ENCODE assay signal across 13 cellular contexts in the genomic region with DNA sequence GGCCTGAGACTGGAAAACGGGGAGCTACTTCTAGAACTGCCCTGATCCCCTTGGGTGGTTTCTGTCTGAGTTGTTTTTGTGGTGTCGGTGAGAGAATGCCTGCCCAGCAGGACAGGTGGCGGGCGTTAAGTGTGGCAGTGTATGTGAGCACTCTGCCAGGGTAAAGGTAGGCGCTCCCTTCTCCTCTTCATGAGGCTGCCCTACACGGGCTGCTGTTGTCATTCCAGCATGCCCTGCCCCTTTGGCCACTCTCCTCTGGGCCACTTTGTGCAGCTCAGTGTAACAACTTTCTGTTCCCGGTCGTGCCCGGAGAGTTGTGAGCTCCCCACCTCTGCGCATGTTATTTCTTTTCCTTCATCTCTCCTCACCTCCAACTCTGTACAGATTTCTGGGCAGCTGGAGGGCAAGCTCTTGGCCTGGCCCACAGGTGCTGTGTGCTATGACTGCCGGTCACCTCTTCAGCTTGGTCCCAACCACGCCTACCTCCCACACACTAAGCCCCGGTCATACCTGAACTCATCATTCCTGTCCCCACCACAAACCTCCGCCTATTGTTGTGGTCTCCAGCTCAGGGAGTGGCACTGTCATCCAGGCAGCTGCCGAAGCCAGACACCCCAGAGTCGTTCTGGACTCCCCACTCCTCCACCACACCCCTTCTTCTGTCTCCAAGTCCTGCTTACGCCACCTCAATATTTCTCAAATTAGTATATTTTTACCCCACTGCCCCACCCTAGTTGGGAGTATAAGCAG.
DNase-seq lines count a peak whose midpoint lies in the region; ATAC-seq, FAIRE-seq and TF ChIP-seq lines count a peak whose summit lies in the region.
"Had no signal": no experiment of that assay in that cellular context is flagged by ENCODE, and none has a peak within 500 bp of the region (broad histone marks: within the 10 kb centered on the region; RNA-seq: fewer than 3 reads in every experiment).

No MANE protein-coding gene starts in this region.

- FAIRE-seq in A549 (lab: Jason Lieb, UNC) = no peak

- TF ChIP-seq RAD21 in A549 (conservative IDR thresholded peaks at IDR 0.05 in 1 of 2, IDR thresholded peaks at IDR 0.05 in 1 of 2) (no peak), HCT116 (IDR thresholded peaks at IDR 0.05; ENCODE audit: low read depth) (no peak)

- ATAC-seq in A549 (no peak), HCT116 (peak; percentile 77), mucosa of descending colon (peak; percentile 15)

- H3K4me2 ChIP-seq in A549 = no peak overlapping the region
- peak overlapping the region; percentile 73 for H3K4me2 ChIP-seq in HCT116 (ENCODE audit: low read length)

- DNase-seq in A549 (ENCODE audit: low read depth in 1 of 2, low spot score in 1 of 2) (no peak), HCT116 (ENCODE audit: low read depth, low spot score) (peak; percentile 71), mucosa of descending colon (no peak), GM13976 (ENCODE audit: low spot score) (no peak), DMS53 (lab: John Stamatoyannopoulos, UW) (no peak), AML-193 (lab: John Stamatoyannopoulos, UW) (no peak)
- DNase-seq in activated naive CD8-positive, alpha-beta T cell treated with anti-CD3 and anti-CD28 coated beads for 36 hours = peak; percentile 21
- DNase-seq in stimulated activated naive CD4-positive, alpha-beta T cell treated with Interleukin-2 at 50 U/mL for 16 hours (lab: John Stamatoyannopoulos, UW) = no peak
- DNase-seq: activated CD4-positive, CD25-positive, alpha-beta regulatory T cell; activated naive CD4-positive, alpha-beta T cell treated with Interleukin-2 at 50 U/mL for 16 hours; NCI-H2171; retina; SJCRH30 had no signal

- no peaks in the 10 kb centered on the region for H4K20me1 ChIP-seq in HCT116 (ENCODE audit: insufficient read depth)

- H3K79me2 ChIP-seq in HCT116 (ENCODE audit: insufficient read depth, low read length) = peaks cover 4% of the 10 kb centered on the region

- H3K9me3 Mint-ChIP-seq in activated naive CD8-positive, alpha-beta T cell treated with anti-CD3 and anti-CD28 coated beads for 36 hours = no peaks in the 10 kb centered on the region

- BruUV-seq in HCT116 (replicated peaks; lab: Mats Ljungman, UMichigan) = no TSS peak

- H3K9me2 ChIP-seq in HCT116 (ENCODE audit: insufficient read depth) = no peaks in the 10 kb centered on the region

- intact Hi-C loops in HCT116 (cut with micrococcal nuclease) = no loop called here
- intact Hi-C loops in mucosa of descending colon (cut with DNase I, micrococcal nuclease) = loop anchor here in 1 of 2 donors (10.0 kb wide), 2 partner anchors 69 to 219 kb away; a partner anchor contains a TSS

- H3K4me1 ChIP-seq in A549 (peaks cover 45% of the 10 kb centered on the region), HCT116 (ENCODE audit: control insufficient read depth in 1 of 2, insufficient read depth in 2 of 2, low read length in 2 of 2) (peaks cover 44 to 62% of the 10 kb centered on the region in 2 experiments), mucosa of descending colon (ENCODE audit: low read depth) (peaks cover 42% of the 10 kb centered on the region)

- TF ChIP-seq CTCF in A549 (IDR thresholded peaks at IDR 0.05) (no peak), HCT116 (IDR thresholded peaks at IDR 0.05 in 2 of 3, conservative IDR thresholded peaks at IDR 0.05 in 1 of 3; ENCODE audit: borderline replicate concordance in 1 of 3, insufficient read depth in 1 of 3, low read depth in 2 of 3, low read length in 2 of 3) (no peak), mucosa of descending colon (IDR thresholded peaks at IDR 0.05) (no peak), GM13976 (IDR thresholded peaks at IDR 0.05; ENCODE audit: borderline replicate concordance, control extremely low read depth, extremely low read depth, insufficient read depth, missing control alignments) (no peak)

- no peaks in the 10 kb centered on the region for H3K36me3 Mint-ChIP-seq in activated naive CD8-positive, alpha-beta T cell treated with anti-CD3 and anti-CD28 coated beads for 36 hours

- TF ChIP-seq POLR2A in A549 (IDR thresholded peaks at IDR 0.05; ENCODE audit: low read length) (no peak), HCT116 (IDR thresholded peaks at IDR 0.05; ENCODE audit: borderline replicate concordance, extremely low read depth, insufficient read depth, insufficient read length) (no peak)

- no peak overlapping the region for H3K27ac Mint-ChIP-seq in activated naive CD8-positive, alpha-beta T cell treated with anti-CD3 and anti-CD28 coated beads for 36 hours

- H3K9ac ChIP-seq in HCT116 (ENCODE audit: low read length) = peak overlapping the region; percentile 28

- in situ Hi-C loops in GM13976 (cut with MboI; ENCODE audit: low sequenced_read_pairs, unreplicated experiment) = no loop called here

- POLR2A ChIA-PET in A549 (lab: Yijun Ruan, JAX) (no interaction called here), HCT116 (lab: Charles Lee) (interaction anchor here (2.0 kb wide), 1 partner anchor 68 kb away, joined by 14 read pairs; a partner anchor contains a TSS)

- no peaks in the 10 kb centered on the region for H3K9me3 ChIP-seq in A549
- no peaks in the 10 kb centered on the region for H3K9me3 ChIP-seq in HCT116 (ENCODE audit: control insufficient read depth in 1 of 2, insufficient read depth in 1 of 2, low read depth in 1 of 2, low read length in 2 of 2)
- H3K9me3 ChIP-seq in mucosa of descending colon = no peaks in the 10 kb centered on the region
- H3K9me3 ChIP-seq: SJCRH30 had no signal

- peaks cover 4% of the 10 kb centered on the region for H3K27me3 Mint-ChIP-seq in activated naive CD8-positive, alpha-beta T cell treated with anti-CD3 and anti-CD28 coated beads for 36 hours

- H3K27ac ChIP-seq in A549 = peak overlapping the region; percentile 22 to 44; a peak in 3 of 6 replicates
- H3K27ac ChIP-seq in HCT116 (ENCODE audit: low read depth, low read length) = no peak overlapping the region
- H3K27ac ChIP-seq: SJCRH30 had no signal

- H3K4me3 Mint-ChIP-seq in activated naive CD8-positive, alpha-beta T cell treated with anti-CD3 and anti-CD28 coated beads for 36 hours = no peak overlapping the region

- TF ChIP-seq EP300 in A549 (IDR thresholded peaks at IDR 0.05) = no peak

- H3K4me3 ChIP-seq in A549 (no peak overlapping the region), HCT116 (replicated peaks in 1 of 2; ENCODE audit: low read depth in 1 of 2, low read length in 2 of 2) (peak overlapping the region in 1 of 2 experiments; percentile 28; a peak in 2 of 4 replicates), mucosa of descending colon (no peak overlapping the region)
- H3K4me3 ChIP-seq: SJCRH30 had no signal

- H2AFZ ChIP-seq in HCT116 (ENCODE audit: low read depth, low read length, poor library complexity, severe bottlenecking) = no peak overlapping the region

- CTCF ChIA-PET in A549 (lab: Yijun Ruan, JAX) (interaction anchor here (0.5 to 13.3 kb wide), 7 partner anchors 10 to 366 kb away, joined by 3 to 197 read pairs (median 4); no protein-coding TSS in a partner anchor), HCT116 (lab: Charles Lee) (interaction anchor here (0.8 to 4.7 kb wide), 4 partner anchors 13 to 230 kb away, joined by 3 to 15 read pairs (median 6); no protein-coding TSS in a partner anchor)

- peaks cover 12% of the 10 kb centered on the region for H3K4me1 Mint-ChIP-seq in activated naive CD8-positive, alpha-beta T cell treated with anti-CD3 and anti-CD28 coated beads for 36 hours

- no peaks in the 10 kb centered on the region for H3K27me3 ChIP-seq in HCT116 (ENCODE audit: insufficient read depth, low read length)
- H3K27me3 ChIP-seq: SJCRH30 had no signal

- H3K36me3 ChIP-seq in HCT116 (ENCODE audit: control insufficient read depth in 1 of 2, insufficient read depth in 2 of 2, low read length in 2 of 2) (no peaks in the 10 kb centered on the region), mucosa of descending colon (ENCODE audit: low read depth) (no peaks in the 10 kb centered on the region)
- H3K36me3 ChIP-seq: SJCRH30 had no signal

- RAD21 ChIA-PET in HCT116 (lab: Charles Lee; ENCODE audit: low non-redundant PET in 1 of 2, low total read pairs in 2 of 2, uncharacterized antibody in 2 of 2, unreplicated experiment in 2 of 2) = interaction anchor here (0.6 to 0.9 kb wide), 3 partner anchors 53 to 348 kb away, joined by 3 to 4 read pairs (median 3); a partner anchor contains a TSS

- WGBS in A549 (ENCODE audit: missing lambda C conversion rate) = 85% methylated on average over 17 of the region's 17 CpGs

TF ChIP-seq in A549, 52 proteins besides CTCF, POLR2A, EP300 and RAD21 (continues in another document):
- TF ChIP-seq ZNF302 (CRISPR knock-in tag; IDR thresholded peaks at IDR 0.05) (no peak), EHF (CRISPR knock-in tag; IDR thresholded peaks at IDR 0.05) (no peak), CHD4 (IDR thresholded peaks at IDR 0.05; ENCODE audit: borderline replicate concordance) (no peak), CBX2 (IDR thresholded peaks at IDR 0.05; ENCODE audit: borderline replicate concordance, low read depth) (no peak)
- TF ChIP-seq, protein P1, sequence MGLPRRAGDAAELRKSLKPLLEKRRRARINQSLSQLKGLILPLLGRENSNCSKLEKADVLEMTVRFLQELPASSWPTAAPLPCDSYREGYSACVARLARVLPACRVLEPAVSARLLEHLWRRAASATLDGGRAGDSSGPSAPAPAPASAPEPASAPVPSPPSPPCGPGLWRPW (IDR thresholded peaks at IDR 0.05) = no peak

TF ChIP-seq in HCT116, 20 proteins besides CTCF, POLR2A, EP300 and RAD21 (continues in another document):
- TF ChIP-seq YY1 (IDR thresholded peaks at IDR 0.05; ENCODE audit: extremely low read depth, insufficient replicate concordance, low read depth, low read length) (no peak), SRF (IDR thresholded peaks at IDR 0.05; ENCODE audit: low read depth) (no peak), CEBPB (IDR thresholded peaks at IDR 0.05; ENCODE audit: low read depth) (no peak; the same call in 1 of the 2 replicates), CBX3 (IDR thresholded peaks at IDR 0.05; ENCODE audit: low read depth) (peak; percentile 35; the same call in 1 of the 2 replicates)
- TF ChIP-seq, protein P2, sequence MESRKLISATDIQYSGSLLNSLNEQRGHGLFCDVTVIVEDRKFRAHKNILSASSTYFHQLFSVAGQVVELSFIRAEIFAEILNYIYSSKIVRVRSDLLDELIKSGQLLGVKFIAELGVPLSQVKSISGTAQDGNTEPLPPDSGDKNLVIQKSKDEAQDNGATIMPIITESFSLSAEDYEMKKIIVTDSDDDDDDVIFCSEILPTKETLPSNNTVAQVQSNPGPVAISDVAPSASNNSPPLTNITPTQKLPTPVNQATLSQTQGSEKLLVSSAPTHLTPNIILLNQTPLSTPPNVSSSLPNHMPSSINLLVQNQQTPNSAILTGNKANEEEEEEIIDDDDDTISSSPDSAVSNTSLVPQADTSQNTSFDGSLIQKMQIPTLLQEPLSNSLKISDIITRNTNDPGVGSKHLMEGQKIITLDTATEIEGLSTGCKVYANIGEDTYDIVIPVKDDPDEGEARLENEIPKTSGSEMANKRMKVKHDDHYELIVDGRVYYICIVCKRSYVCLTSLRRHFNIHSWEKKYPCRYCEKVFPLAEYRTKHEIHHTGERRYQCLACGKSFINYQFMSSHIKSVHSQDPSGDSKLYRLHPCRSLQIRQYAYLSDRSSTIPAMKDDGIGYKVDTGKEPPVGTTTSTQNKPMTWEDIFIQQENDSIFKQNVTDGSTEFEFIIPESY (IDR thresholded peaks at IDR 0.05; ENCODE audit: extremely low read depth, insufficient replicate concordance, low read length) = no peak

Comparison
In these comparisons a context has a peak if more than half of its experiments do, and no peak if none do; other contexts are left out.
1. ATAC-seq: peak in HCT116 (single experiment) and mucosa of descending colon (single experiment); none in A549 (0 of 2).
2. DNase-seq: peak in HCT116 (single experiment) and activated naive CD8-positive, alpha-beta T cell treated with anti-CD3 and anti-CD28 coated beads for 36 hours (single experiment); none in A549 (0 of 2), mucosa of descending colon (0 of 3), GM13976 (single experiment), DMS53 (single experiment), stimulated activated naive CD4-positive, alpha-beta T cell treated with Interleukin-2 at 50 U/mL for 16 hours (single experiment) and AML-193 (0 of 2).